In the genomic region with DNA sequence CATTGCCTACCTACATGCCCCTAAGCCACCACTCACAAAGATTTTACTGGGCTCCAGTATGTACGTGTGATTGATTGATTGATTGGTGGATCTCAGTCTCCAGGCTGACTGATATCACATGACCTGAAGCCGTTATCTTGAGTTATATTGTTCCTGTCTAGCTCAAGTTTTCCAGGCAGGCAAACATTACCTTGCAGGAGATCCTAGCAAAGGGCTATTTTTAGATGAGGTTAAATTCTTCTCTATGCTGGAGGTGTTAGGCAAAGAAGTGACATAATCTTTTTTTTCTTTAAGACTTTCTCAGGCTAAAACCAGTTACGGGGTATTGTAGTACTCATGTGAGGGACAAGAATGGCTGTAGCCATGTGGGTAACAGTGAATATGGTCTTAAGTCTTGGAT, we compare ENCODE assay signal across 6 cellular contexts.
"Had no signal": no experiment of that assay in that cellular context is flagged by ENCODE, and none has a peak within 500 bp of the region (broad histone marks: within the 10 kb centered on the region; RNA-seq: fewer than 3 reads in every experiment).

No MANE protein-coding gene starts in this region.

- H3K4me2 ChIP-seq: GM23338 had no signal

- ATAC-seq: GM23338, HCT116, K562 had no signal

- H2AFZ ChIP-seq: GM23338 had no signal

- DNase-seq: H9, HFFc6, IMR-90 had no signal

- H3K4me3 ChIP-seq: GM23338, K562 had no signal
